In genomic region chr9:71890042-71890680, GRCh38 we compare ENCODE assay signal across 18 cellular contexts.
"Had no signal": no experiment of that assay in that cellular context is flagged by ENCODE, and none has a peak within 500 bp of the region (broad histone marks: within the 10 kb centered on the region; RNA-seq: fewer than 3 reads in every experiment).

No MANE protein-coding gene starts in this region.

- H3K36me3 ChIP-seq: prostate gland, right atrium auricular region, sigmoid colon, stomach, thyroid gland, vagina had no signal

- H3K4me3 ChIP-seq: dorsolateral prefrontal cortex, prostate gland, right atrium auricular region, sigmoid colon, stomach, thyroid gland, vagina had no signal

- H3K27me3 Mint-ChIP-seq: naive thymus-derived CD4-positive, alpha-beta T cell had no signal

- H3K4me1 ChIP-seq: prostate gland, thyroid gland had no signal

- H3K27me3 ChIP-seq: dorsolateral prefrontal cortex, right atrium auricular region, sigmoid colon, stomach, thyroid gland, vagina had no signal

- ATAC-seq: naive thymus-derived CD4-positive, alpha-beta T cell; stimulated activated effector memory CD8-positive, alpha-beta T cell treated with anti-CD3 and anti-CD28 coated beads, Interleukin-12 subunit alpha, Interleukin-12 subunit beta, amount 100 ng/mL, for 72 hours had no signal

- H3K4me1 Mint-ChIP-seq: nephron had no signal

- H3K36me3 Mint-ChIP-seq: stimulated activated effector memory CD8-positive, alpha-beta T cell treated with anti-CD3 and anti-CD28 coated beads, Interleukin-12 subunit alpha, Interleukin-12 subunit beta, amount 100 ng/mL, for 72 hours had no signal

- H3K4me3 Mint-ChIP-seq: naive thymus-derived CD4-positive, alpha-beta T cell; nephron; stimulated activated effector memory CD8-positive, alpha-beta T cell treated with anti-CD3 and anti-CD28 coated beads, Interleukin-12 subunit alpha, Interleukin-12 subunit beta, amount 100 ng/mL, for 72 hours had no signal

- H3K27ac ChIP-seq: prostate gland, right atrium auricular region, sigmoid colon, stomach, thyroid gland, vagina had no signal

- DNase-seq: dorsolateral prefrontal cortex; effector CD4-positive, alpha-beta T cell; head of caudate nucleus; mesenchymal stem cell; midbrain; naive thymus-derived CD4-positive, alpha-beta T cell; nucleus accumbens; sigmoid colon; stimulated activated CD4-positive, alpha-beta T cell treated with anti-CD3 and anti-CD28 coated beads, Interleukin-2, amount 100 ng/mL, for 24 hours; stimulated activated CD4-positive, alpha-beta T cell treated with anti-CD3 and anti-CD28 coated beads, Interleukin-4, amount 100 ng/mL, for 24 hours; stimulated activated naive CD4-positive, alpha-beta T cell treated with Interleukin-2 at 50 U/mL for 16 hours; stomach; thyroid gland had no signal

- H3K27ac Mint-ChIP-seq: nephron; stimulated activated effector memory CD8-positive, alpha-beta T cell treated with anti-CD3 and anti-CD28 coated beads, Interleukin-12 subunit alpha, Interleukin-12 subunit beta, amount 100 ng/mL, for 72 hours had no signal

- H3K9me3 Mint-ChIP-seq: stimulated activated effector memory CD8-positive, alpha-beta T cell treated with anti-CD3 and anti-CD28 coated beads, Interleukin-12 subunit alpha, Interleukin-12 subunit beta, amount 100 ng/mL, for 72 hours had no signal

- H3K9me3 ChIP-seq: prostate gland, right atrium auricular region, sigmoid colon, stomach, thyroid gland, vagina had no signal
